ENCODE assay signal across 8 cellular contexts in genomic region chr13:75637101-75637774, GRCh38. TPM values are rescaled to one million over a fixed set of nuclear protein-coding genes. Genes with fewer than 3 reads are reported as not detected.
DNase-seq lines count a peak whose midpoint lies in the region; ATAC-seq and TF ChIP-seq lines count a peak whose summit lies in the region.

No MANE protein-coding gene starts in this region.

- DNase-seq in GM13976 (ENCODE audit: low spot score) (peak; percentile 21), RWPE2 (ENCODE audit: low spot score) (no peak), foreskin fibroblast (peak in 1 of 2 donors; percentile 66), skeletal muscle cell (ENCODE audit: low read depth) (no peak), NCI-H82 (lab: John Stamatoyannopoulos, UW) (no peak), dermis blood vessel endothelial cell (no peak), SIG-M5 treated with dmso at 0.1 percent for 504 hours (lab: John Stamatoyannopoulos, UW; ENCODE audit: unreplicated experiment) (no peak)

- no peak overlapping the region for H3K27ac ChIP-seq in RWPE2 (ENCODE audit: poor library complexity, severe bottlenecking)

- no peaks in the 10 kb centered on the region for H3K36me3 ChIP-seq in RWPE2 (ENCODE audit: low read depth)

- H3K4me3 ChIP-seq in RWPE2 (ENCODE audit: severe bottlenecking) (peak overlapping the region; percentile 51), foreskin fibroblast (ENCODE audit: low read depth in 1 of 2, low read length in 2 of 2) (peak overlapping the region; percentile 94 to 97), skeletal muscle cell (ENCODE audit: low read depth, low read length) (peak overlapping the region; percentile 72)

- in situ Hi-C loops in GM13976 (cut with MboI; ENCODE audit: low sequenced_read_pairs, unreplicated experiment), result no loop called here

- H3K27me3 ChIP-seq in RWPE2 (ENCODE audit: insufficient read depth, poor library complexity, severe bottlenecking), result no peaks in the 10 kb centered on the region

- no peak for ATAC-seq in RWPE2 (ENCODE audit: low read depth)
- no peak for ATAC-seq in HG03342 (IDR thresholded peaks at IDR 0.05; ENCODE audit: unreplicated experiment)

- no peaks in the 10 kb centered on the region for H3K9me3 ChIP-seq in RWPE2 (ENCODE audit: severe bottlenecking)

- no peak for TF ChIP-seq CTCF in GM13976 (IDR thresholded peaks at IDR 0.05; ENCODE audit: borderline replicate concordance, control extremely low read depth, extremely low read depth, insufficient read depth, missing control alignments)
- TF ChIP-seq CTCF in RWPE2 (IDR thresholded peaks at IDR 0.05; ENCODE audit: poor library complexity, severe bottlenecking), result no peak
- TF ChIP-seq CTCF in foreskin fibroblast (IDR thresholded peaks at IDR 0.05; ENCODE audit: low read depth, low read length), result no peak

- H3K4me1 ChIP-seq in RWPE2 (ENCODE audit: insufficient read depth, poor library complexity, severe bottlenecking), result no peaks in the 10 kb centered on the region

RNA-seq across cellular contexts. Expression of gene LMO7, which starts 1.1 kb away (rescaled TPM):
- 36.8 and 45.3 TPM in 2 replicates for total RNA-seq in dermis blood vessel endothelial cell
